8 cellular contexts compared by ENCODE assay signal in the genomic region with DNA sequence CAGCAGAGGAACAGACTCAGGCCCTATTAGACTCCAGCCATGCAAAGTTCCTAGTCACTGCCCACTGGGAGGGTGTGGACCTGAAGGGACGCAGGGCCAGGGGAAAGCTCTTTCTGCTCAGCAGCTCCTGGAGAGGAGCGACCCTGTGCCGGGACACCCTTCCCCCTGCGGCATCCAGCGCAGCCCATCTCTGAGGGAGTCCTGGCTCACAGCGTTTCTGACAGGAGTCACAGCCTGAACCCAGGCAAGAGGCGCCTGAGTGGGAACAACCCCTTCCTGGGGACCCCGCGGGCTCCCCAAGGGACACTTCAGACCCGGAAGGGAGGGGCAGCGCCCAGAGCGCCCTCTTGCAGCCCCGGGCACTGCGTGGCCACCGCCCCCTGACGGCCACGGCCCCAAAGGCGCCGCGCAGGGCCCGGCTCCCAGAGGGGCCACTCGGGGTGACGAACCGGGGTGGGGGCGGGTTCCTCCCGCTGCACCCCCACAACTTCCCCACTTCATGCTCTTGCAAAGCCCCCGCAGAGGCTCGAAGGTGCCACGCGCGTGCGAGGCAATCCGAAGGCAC. TPM values are rescaled to one million over a fixed set of nuclear protein-coding genes. Genes with fewer than 3 reads are reported as not detected.
A peak's percentile ranks its signal among the peaks of the same experiment; 100 is the strongest.
DNase-seq lines count a peak whose midpoint lies in the region; ATAC-seq and TF ChIP-seq lines count a peak whose summit lies in the region.

No MANE protein-coding gene starts in this region.

- H3K36me3 ChIP-seq in CD4-positive, CD25-positive, alpha-beta regulatory T cell (ENCODE audit: control insufficient read depth, insufficient read depth, low read length): no peaks in the 10 kb centered on the region
- no peaks in the 10 kb centered on the region for H3K36me3 ChIP-seq in muscle layer of colon (ENCODE audit: insufficient read depth, low read length)
- no peaks in the 10 kb centered on the region for H3K36me3 ChIP-seq in aorta (ENCODE audit: control insufficient read depth in 1 of 2, insufficient read depth in 2 of 2, low read length in 1 of 2)

- no peaks in the 10 kb centered on the region for H3K36me3 Mint-ChIP-seq in CD4-positive, CD25-positive, alpha-beta regulatory T cell
- H3K36me3 Mint-ChIP-seq in activated CD4-positive, alpha-beta memory T cell treated with anti-CD3 and anti-CD28 coated beads for 36 hours: peaks cover 1% of the 10 kb centered on the region

- H3K9me3 Mint-ChIP-seq in CD4-positive, CD25-positive, alpha-beta regulatory T cell: no peaks in the 10 kb centered on the region
- no peaks in the 10 kb centered on the region for H3K9me3 Mint-ChIP-seq in activated CD4-positive, alpha-beta memory T cell treated with anti-CD3 and anti-CD28 coated beads for 36 hours

- peak overlapping the region; percentile 81 to 89 (median 82) for H3K4me3 Mint-ChIP-seq in CD4-positive, CD25-positive, alpha-beta regulatory T cell
- H3K4me3 Mint-ChIP-seq in activated CD4-positive, alpha-beta memory T cell treated with anti-CD3 and anti-CD28 coated beads for 36 hours: peak overlapping the region; percentile 81

- DNase-seq in CD4-positive, CD25-positive, alpha-beta regulatory T cell: peak in 2 of 3 donors; percentile 34 to 54
- DNase-seq in HuH-7 (ENCODE audit: low spot score) (peak; percentile 75), epithelial cell of proximal tubule (ENCODE audit: low read depth) (no peak), aorta (no peak), NCI-H1105 (lab: John Stamatoyannopoulos, UW) (no peak)
- peak; percentile 57 for DNase-seq in activated CD4-positive, alpha-beta memory T cell treated with anti-CD3 and anti-CD28 coated beads for 36 hours

- H3K27ac ChIP-seq in CD4-positive, CD25-positive, alpha-beta regulatory T cell (ENCODE audit: insufficient read depth, low read length, poor library complexity, severe bottlenecking): peak overlapping the region; percentile 74
- H3K27ac ChIP-seq in muscle layer of colon (ENCODE audit: low read depth, low read length) (peak overlapping the region; percentile 93), aorta (ENCODE audit: low read depth in 1 of 2, low read length in 2 of 2) (no peak overlapping the region)

- peak; percentile 37 for TF ChIP-seq CTCF in epithelial cell of proximal tubule (conservative IDR thresholded peaks at IDR 0.05; ENCODE audit: low read depth, low read length)

- H3K9ac ChIP-seq in muscle layer of colon (ENCODE audit: low read length): peak overlapping the region; percentile 53

- H3K4me1 Mint-ChIP-seq in CD4-positive, CD25-positive, alpha-beta regulatory T cell: peaks cover 0 to 38% (median 15%) of the 10 kb centered on the region in 4 donors
- peaks cover 40% of the 10 kb centered on the region for H3K4me1 Mint-ChIP-seq in activated CD4-positive, alpha-beta memory T cell treated with anti-CD3 and anti-CD28 coated beads for 36 hours (ENCODE audit: low read depth)

- no peak for ATAC-seq in CD4-positive, CD25-positive, alpha-beta regulatory T cell (ENCODE audit: low read depth in 2 of 2)
- ATAC-seq in GM19351 (IDR thresholded peaks at IDR 0.05; ENCODE audit: unreplicated experiment) (peak; percentile 2), aorta (ENCODE audit: low FRiP score) (peak; percentile 45)

- H3K4me3 ChIP-seq in CD4-positive, CD25-positive, alpha-beta regulatory T cell (ENCODE audit: low read depth, low read length): peak overlapping the region; percentile 51
- peak overlapping the region; percentile 97 for H3K4me3 ChIP-seq in epithelial cell of proximal tubule (ENCODE audit: low read depth, low read length)
- peak overlapping the region; percentile 61 to 86 for H3K4me3 ChIP-seq in muscle layer of colon (ENCODE audit: low read depth in 1 of 2, low read length in 2 of 2)
- peak overlapping the region; percentile 44 to 65 for H3K4me3 ChIP-seq in aorta (ENCODE audit: low read length in 2 of 2)

- H3K4me1 ChIP-seq in CD4-positive, CD25-positive, alpha-beta regulatory T cell (ENCODE audit: control insufficient read depth, insufficient read depth, low read length, poor library complexity, severe bottlenecking): peaks cover 37% of the 10 kb centered on the region
- H3K4me1 ChIP-seq in muscle layer of colon (ENCODE audit: insufficient read depth, low read length): peaks cover 55% of the 10 kb centered on the region
- no peaks in the 10 kb centered on the region for H3K4me1 ChIP-seq in aorta (ENCODE audit: control insufficient read depth in 1 of 2, insufficient read depth in 2 of 2, low read length in 2 of 2)

- CTCF ChIA-PET in activated CD4-positive, alpha-beta memory T cell treated with anti-CD3 and anti-CD28 coated beads for 36 hours (lab: Charles Lee): interaction anchor here (0.8 to 2.5 kb wide), 3 partner anchors 19 to 459 kb away, joined by 3 to 6 read pairs (median 4); partner anchors contain the start of gene PTK6

- peak overlapping the region in 1 of 3 donors; percentile 73 for H3K27ac Mint-ChIP-seq in CD4-positive, CD25-positive, alpha-beta regulatory T cell
- H3K27ac Mint-ChIP-seq in activated CD4-positive, alpha-beta memory T cell treated with anti-CD3 and anti-CD28 coated beads for 36 hours: no peak overlapping the region

- no peaks in the 10 kb centered on the region for H3K27me3 Mint-ChIP-seq in CD4-positive, CD25-positive, alpha-beta regulatory T cell
- H3K27me3 Mint-ChIP-seq in activated CD4-positive, alpha-beta memory T cell treated with anti-CD3 and anti-CD28 coated beads for 36 hours: no peaks in the 10 kb centered on the region

- no peaks in the 10 kb centered on the region for H3K27me3 ChIP-seq in CD4-positive, CD25-positive, alpha-beta regulatory T cell (ENCODE audit: control insufficient read depth, insufficient read depth, low read length)
- H3K27me3 ChIP-seq in muscle layer of colon (ENCODE audit: control insufficient read depth in 1 of 2, insufficient read depth in 2 of 2, low read length in 2 of 2): no peaks in the 10 kb centered on the region
- no peaks in the 10 kb centered on the region for H3K27me3 ChIP-seq in aorta (ENCODE audit: control insufficient read depth in 1 of 2, insufficient read depth in 2 of 2, low read length in 1 of 2)

- WGBS in aorta, 2 donors: 0 to 1% methylated on average over 33 of the region's 33 CpGs

- POLR2A ChIA-PET in activated CD4-positive, alpha-beta memory T cell treated with anti-CD3 and anti-CD28 coated beads for 36 hours (lab: Charles Lee): interaction anchor here (0.5 to 1.2 kb wide), 3 partner anchors 25 to 90 kb away, joined by 3 to 7 read pairs (median 3); partner anchors contain the start of gene TPD52L2

- H3K9me3 ChIP-seq in CD4-positive, CD25-positive, alpha-beta regulatory T cell (ENCODE audit: control insufficient read depth in 2 of 2, low read length in 2 of 2): no peaks in the 10 kb centered on the region
- H3K9me3 ChIP-seq in muscle layer of colon (ENCODE audit: low read length): no peaks in the 10 kb centered on the region
- H3K9me3 ChIP-seq in aorta (ENCODE audit: control insufficient read depth, low read length): no peaks in the 10 kb centered on the region

- intact Hi-C loops in activated CD4-positive, alpha-beta memory T cell treated with anti-CD3 and anti-CD28 coated beads for 36 hours (cut with micrococcal nuclease): loop anchor here (5.0 kb wide), 1 partner anchor 418 kb away; the partner anchor contains the start of gene PTK6
- intact Hi-C loops in aorta (cut with DNase I): no loop called here

RNA-seq across cellular contexts. Expression of gene UCKL1, which starts 0.9 kb away (rescaled TPM):
- 43.0 TPM for total RNA-seq in CD4-positive, CD25-positive, alpha-beta regulatory T cell
- 10 to 100 TPM; 25.1 to 35.7 (median 31.6) TPM for polyA plus RNA-seq in CD4-positive, CD25-positive, alpha-beta regulatory T cell
- 10 to 100 TPM; 26.6 to 29.6 TPM for total RNA-seq in activated CD4-positive, alpha-beta memory T cell treated with anti-CD3 and anti-CD28 coated beads for 36 hours
- total RNA-seq in epithelial cell of proximal tubule (16.2 and 35.7 TPM in 2 replicates), aorta (10 to 100 TPM; 27.2 to 39.5 TPM)
- 10 to 100 TPM; 24.3 to 85.0 TPM for polyA plus RNA-seq in aorta

RNA-seq across cellular contexts. Expression of gene ZNF512B, which starts 14.4 kb away (rescaled TPM):
- total RNA-seq in CD4-positive, CD25-positive, alpha-beta regulatory T cell: 21.2 TPM
- under 1 TPM; 0.41 to 0.47 (median 0.45) TPM for polyA plus RNA-seq in CD4-positive, CD25-positive, alpha-beta regulatory T cell
- 10 to 100 TPM; 12.5 to 13.5 TPM for total RNA-seq in activated CD4-positive, alpha-beta memory T cell treated with anti-CD3 and anti-CD28 coated beads for 36 hours
- 5.2 and 6.9 TPM in 2 replicates for total RNA-seq in epithelial cell of proximal tubule
- total RNA-seq in aorta: 10 to 100 TPM; 10.8 to 16.5 TPM
- 10 to 100 TPM in 1 of 2 donors, 1 to 10 TPM in 1; 1.5 to 10.8 TPM for polyA plus RNA-seq in aorta

RNA-seq across cellular contexts. Expression of gene SAMD10, which starts 24.1 kb away (rescaled TPM):
- 14.3 TPM for total RNA-seq in CD4-positive, CD25-positive, alpha-beta regulatory T cell
- polyA plus RNA-seq in CD4-positive, CD25-positive, alpha-beta regulatory T cell: 1 to 10 TPM; 5.9 to 8.3 (median 7.2) TPM
- total RNA-seq in activated CD4-positive, alpha-beta memory T cell treated with anti-CD3 and anti-CD28 coated beads for 36 hours: 10 to 100 TPM; 23.7 to 24.5 TPM
- total RNA-seq in epithelial cell of proximal tubule: 9.5 and 10.8 TPM in 2 replicates
- 1 to 10 TPM in 1 of 2 donors, under 1 TPM in 1; 0.84 to 4.1 TPM for total RNA-seq in aorta
- 1 to 10 TPM; 1.8 to 2.0 TPM for polyA plus RNA-seq in aorta

RNA-seq across cellular contexts. Expression of gene PRPF6, which starts 25.6 kb away (rescaled TPM):
- total RNA-seq in CD4-positive, CD25-positive, alpha-beta regulatory T cell: 61.8 TPM
- polyA plus RNA-seq in CD4-positive, CD25-positive, alpha-beta regulatory T cell: 10 to 100 TPM; 76.8 to 85.3 (median 80.1) TPM
- 10 to 100 TPM; 62.3 to 63.1 TPM for total RNA-seq in activated CD4-positive, alpha-beta memory T cell treated with anti-CD3 and anti-CD28 coated beads for 36 hours
- total RNA-seq in epithelial cell of proximal tubule (56.6 and 62.4 TPM in 2 replicates), aorta (10 to 100 TPM; 50.3 to 59.1 TPM)
- polyA plus RNA-seq in aorta: 10 to 100 TPM; 20.9 to 53.3 TPM

Comparison
In these comparisons a context has a peak if more than half of its experiments do, and no peak if none do; other contexts are left out.
1. ATAC-seq: peak in GM19351 (single experiment) and aorta (single experiment); none in CD4-positive, CD25-positive, alpha-beta regulatory T cell (0 of 2).
2. DNase-seq: peak in CD4-positive, CD25-positive, alpha-beta regulatory T cell (2 of 3), HuH-7 (single experiment) and activated CD4-positive, alpha-beta memory T cell treated with anti-CD3 and anti-CD28 coated beads for 36 hours (single experiment); none in epithelial cell of proximal tubule (single experiment), aorta (0 of 2) and NCI-H1105 (single experiment).
3. H3K27ac ChIP-seq: peak in CD4-positive, CD25-positive, alpha-beta regulatory T cell (single experiment) and muscle layer of colon (single experiment); none in aorta (0 of 2).
4. Peak in every context shown above with its lines, with median percentiles within 50 percentile points of each other: H3K4me3 ChIP-seq.